In genomic region chr10:49594594-49594993, GRCh38 we compare ENCODE assay signal across 8 cellular contexts. TPM values are rescaled to one million over a fixed set of nuclear protein-coding genes. Genes with fewer than 3 reads are reported as not detected.
DNase-seq lines count a peak whose midpoint lies in the region; ATAC-seq and TF ChIP-seq lines count a peak whose summit lies in the region.

No MANE protein-coding gene starts in this region.

- no peak overlapping the region for H3K4me3 ChIP-seq in BJ (ENCODE audit: low read depth, low read length)

- no peaks in the 10 kb centered on the region for H3K36me3 ChIP-seq in BJ (ENCODE audit: control insufficient read depth, insufficient read depth, low read length)

- CTCF ChIA-PET in BJ (lab: Yijun Ruan, JAX), result interaction anchor here (0.7 to 4.1 kb wide), 13 partner anchors 10 to 638 kb away, joined by 3 to 41 read pairs (median 3); no protein-coding TSS in a partner anchor

- POLR2A ChIA-PET in BJ (lab: Charles Lee), result no interaction called here

- TF ChIP-seq CTCF in BJ (IDR thresholded peaks at IDR 0.05; ENCODE audit: insufficient read depth, low read depth, low read length), result peak; percentile 82
- peak; percentile 89 for TF ChIP-seq CTCF in GM12873 (IDR thresholded peaks at IDR 0.05; ENCODE audit: insufficient read depth, low read depth, low read length, missing control alignments)

- no peak for DNase-seq in BJ (ENCODE audit: low read depth)
- peak; percentile 43 for DNase-seq in NCI-H2196 (lab: John Stamatoyannopoulos, UW; ENCODE audit: unreplicated experiment)
- peak; percentile 30 for DNase-seq in amniotic stem cell (lab: John Stamatoyannopoulos, UW)
- DNase-seq in hepatic stellate cell (ENCODE audit: low spot score), result peak; percentile 82
- DNase-seq in stimulated activated CD8-positive, alpha-beta memory T cell treated with anti-CD3 and anti-CD28 coated beads, Interleukin-12 subunit alpha, Interleukin-12 subunit beta, amount 100 ng/mL, for 1 hour (ENCODE audit: low read depth), result peak; percentile 2

- no peak for ATAC-seq in HG03432 (IDR thresholded peaks at IDR 0.05; ENCODE audit: unreplicated experiment)
- no peak for ATAC-seq in HG03520 (IDR thresholded peaks at IDR 0.05; ENCODE audit: unreplicated experiment)

- H3K27me3 ChIP-seq in BJ (ENCODE audit: control insufficient read depth, insufficient read depth, low read length), result no peaks in the 10 kb centered on the region

RNA-seq across cellular contexts. Expression of gene SLC18A3, which starts 15.5 kb away (rescaled TPM):
- polyA plus RNA-seq in BJ (2011; rRNA removed), result not detected in 2 replicates
- polyA minus RNA-seq in BJ (2011; rRNA and poly(A)+ RNA removed), result not detected in 2 replicates

RNA-seq across cellular contexts. Expression of gene CHAT, which starts 19.2 kb away (rescaled TPM):
- polyA plus RNA-seq in BJ (2011; rRNA removed), result not detected in 2 replicates
- polyA minus RNA-seq in BJ (2011; rRNA and poly(A)+ RNA removed), result not detected in 2 replicates

RNA-seq across cellular contexts. Expression of gene ERCC6, which starts 55.7 kb away (rescaled TPM):
- 22.1 and 26.1 TPM in 2 replicates for polyA plus RNA-seq in BJ (2011; rRNA removed)
- polyA minus RNA-seq in BJ (2011; rRNA and poly(A)+ RNA removed), result 51.6 and 56.0 TPM in 2 replicates
